In genomic region chr7:116895849-116896248, GRCh38 we compare ENCODE assay signal across 28 cellular contexts.
"Had no signal": no experiment of that assay in that cellular context is flagged by ENCODE, and none has a peak within 500 bp of the region (broad histone marks: within the 10 kb centered on the region; RNA-seq: fewer than 3 reads in every experiment).

No MANE protein-coding gene starts in this region.

- H3K4me3 ChIP-seq: colonic mucosa, esophagus squamous epithelium, left lung, mucosa of descending colon, neural progenitor cell, right lobe of liver, suprapubic skin, thyroid gland, vagina had no signal

- H2AFZ ChIP-seq: neural progenitor cell, parathyroid adenoma had no signal

- H3K27me3 Mint-ChIP-seq: effector memory CD8-positive, alpha-beta T cell; naive thymus-derived CD4-positive, alpha-beta T cell; progenitor cell of endocrine pancreas; stimulated activated naive CD8-positive, alpha-beta T cell treated with anti-CD3 and anti-CD28 coated beads, Interleukin-15, amount 100 ng/mL, for 72 hours had no signal

- H3K9me3 ChIP-seq: colonic mucosa, esophagus squamous epithelium, left lung, mucosa of descending colon, right lobe of liver, suprapubic skin, thyroid gland, vagina had no signal

- H3K4me1 Mint-ChIP-seq: nephron, neural progenitor cell had no signal

- DNase-seq: colonic mucosa; dermis blood vessel endothelial cell; effector memory CD8-positive, alpha-beta T cell; erythroblast; esophagus squamous epithelium; foreskin melanocyte; kidney; left cardiac atrium; left lung; mesenchymal stem cell; mucosa of descending colon; naive thymus-derived CD4-positive, alpha-beta T cell; right lobe of liver; small intestine; stimulated activated CD4-positive, alpha-beta T cell treated with anti-CD3 and anti-CD28 coated beads, Interleukin-15, amount 100 ng/mL, for 24 hours; stimulated activated CD4-positive, alpha-beta T cell treated with anti-CD3 and anti-CD28 coated beads, Interleukin-2, amount 100 ng/mL, for 48 hours; stimulated activated naive CD4-positive, alpha-beta T cell; stimulated activated naive CD8-positive, alpha-beta T cell treated with anti-CD3 and anti-CD28 coated beads, Interleukin-15, amount 100 ng/mL, for 72 hours; thyroid gland; trophoblast cell had no signal

- H3K9ac ChIP-seq: neural progenitor cell, parathyroid adenoma had no signal

- H3K27me3 ChIP-seq: colonic mucosa, esophagus squamous epithelium, left lung, neural progenitor cell, right lobe of liver, suprapubic skin, thyroid gland, vagina had no signal

- FAIRE-seq: endometrium, kidney, small intestine had no signal

- H3K27ac Mint-ChIP-seq: effector memory CD8-positive, alpha-beta T cell; mesothelial cell of epicardium; nephron; neural progenitor cell; progenitor cell of endocrine pancreas; stimulated activated naive CD8-positive, alpha-beta T cell treated with anti-CD3 and anti-CD28 coated beads, Interleukin-15, amount 100 ng/mL, for 72 hours had no signal

- H3K36me3 ChIP-seq: colonic mucosa had no signal

- H3K9me3 Mint-ChIP-seq: effector memory CD8-positive, alpha-beta T cell; naive thymus-derived CD4-positive, alpha-beta T cell; neural progenitor cell; stimulated activated naive CD8-positive, alpha-beta T cell treated with anti-CD3 and anti-CD28 coated beads, Interleukin-15, amount 100 ng/mL, for 72 hours had no signal

- H3K4me1 ChIP-seq: colonic mucosa, esophagus squamous epithelium, neural progenitor cell, parathyroid adenoma, right lobe of liver, suprapubic skin, thyroid gland, vagina had no signal

- H3K4me2 ChIP-seq: neural progenitor cell had no signal

- H3K27ac ChIP-seq: colonic mucosa, esophagus squamous epithelium, left lung, neural progenitor cell, parathyroid adenoma, right lobe of liver, suprapubic skin, thyroid gland, vagina had no signal

- ATAC-seq: effector memory CD8-positive, alpha-beta T cell; left cardiac atrium; left lung; mucosa of descending colon; naive thymus-derived CD4-positive, alpha-beta T cell; right lobe of liver; stimulated activated naive CD8-positive, alpha-beta T cell treated with anti-CD3 and anti-CD28 coated beads, Interleukin-15, amount 100 ng/mL, for 72 hours had no signal

- H3K4me3 Mint-ChIP-seq: effector memory CD8-positive, alpha-beta T cell; mesothelial cell of epicardium; naive thymus-derived CD4-positive, alpha-beta T cell; nephron; neural progenitor cell; stimulated activated naive CD8-positive, alpha-beta T cell treated with anti-CD3 and anti-CD28 coated beads, Interleukin-15, amount 100 ng/mL, for 72 hours had no signal
